11 cellular contexts compared by ENCODE assay signal in genomic region chr1:3800795-3801194, GRCh38. TPM values are rescaled to one million over a fixed set of nuclear protein-coding genes. Genes with fewer than 3 reads are reported as not detected.
"Had no signal": no experiment of that assay in that cellular context is flagged by ENCODE, and none has a peak within 500 bp of the region (broad histone marks: within the 10 kb centered on the region; RNA-seq: fewer than 3 reads in every experiment).

No MANE protein-coding gene starts in this region.

RNA-seq across cellular contexts. Expression of gene SMIM1, which starts 28.2 kb away (rescaled TPM):
- total RNA-seq: activated CD8-positive, alpha-beta memory T cell treated with anti-CD3 and anti-CD28 coated beads, Interleukin-2, amount 10 ng/mL, durations not matched to agents 7 days and 5 days; Peyer's patch; SJCRH30; T-helper 2 cell treated with Interferon-gamma antibody and Interleukin-4, amounts not matched to agents 100 ng/mL and 5 ng/mL, for 36 hours had no signal

RNA-seq across cellular contexts. Expression of gene CCDC27, which starts 48.5 kb away (rescaled TPM):
- total RNA-seq: activated CD4-positive, alpha-beta T cell treated with anti-CD3 and anti-CD28 coated beads for 36 hours; activated CD8-positive, alpha-beta memory T cell treated with anti-CD3 and anti-CD28 coated beads, Interleukin-2, amount 10 ng/mL, durations not matched to agents 7 days and 5 days; activated naive CD8-positive, alpha-beta T cell treated with anti-CD3 and anti-CD28 coated beads, Interleukin-2, amount 10 ng/mL, durations not matched to agents 7 days and 5 days; activated T-cell treated with anti-CD3 and anti-CD28 coated beads, Interleukin-2, amount 50 U/mL, for 4 hours; activated T-helper 2 cell treated with anti-CD3 and anti-CD28 coated beads, Interferon-gamma antibody, Interleukin-2, Interleukin-4, amounts not matched to agents 10 μg/mL and 5 μg/mL and 100 μg/mL, durations not matched to agents 14 hours and 24 hours and 36 hours; aorta; breast epithelium; Peyer's patch; Right ventricle myocardium superior; SJCRH30; T-helper 2 cell treated with Interferon-gamma antibody and Interleukin-4, amounts not matched to agents 100 ng/mL and 5 ng/mL, for 36 hours had no signal
